In the genomic region with DNA sequence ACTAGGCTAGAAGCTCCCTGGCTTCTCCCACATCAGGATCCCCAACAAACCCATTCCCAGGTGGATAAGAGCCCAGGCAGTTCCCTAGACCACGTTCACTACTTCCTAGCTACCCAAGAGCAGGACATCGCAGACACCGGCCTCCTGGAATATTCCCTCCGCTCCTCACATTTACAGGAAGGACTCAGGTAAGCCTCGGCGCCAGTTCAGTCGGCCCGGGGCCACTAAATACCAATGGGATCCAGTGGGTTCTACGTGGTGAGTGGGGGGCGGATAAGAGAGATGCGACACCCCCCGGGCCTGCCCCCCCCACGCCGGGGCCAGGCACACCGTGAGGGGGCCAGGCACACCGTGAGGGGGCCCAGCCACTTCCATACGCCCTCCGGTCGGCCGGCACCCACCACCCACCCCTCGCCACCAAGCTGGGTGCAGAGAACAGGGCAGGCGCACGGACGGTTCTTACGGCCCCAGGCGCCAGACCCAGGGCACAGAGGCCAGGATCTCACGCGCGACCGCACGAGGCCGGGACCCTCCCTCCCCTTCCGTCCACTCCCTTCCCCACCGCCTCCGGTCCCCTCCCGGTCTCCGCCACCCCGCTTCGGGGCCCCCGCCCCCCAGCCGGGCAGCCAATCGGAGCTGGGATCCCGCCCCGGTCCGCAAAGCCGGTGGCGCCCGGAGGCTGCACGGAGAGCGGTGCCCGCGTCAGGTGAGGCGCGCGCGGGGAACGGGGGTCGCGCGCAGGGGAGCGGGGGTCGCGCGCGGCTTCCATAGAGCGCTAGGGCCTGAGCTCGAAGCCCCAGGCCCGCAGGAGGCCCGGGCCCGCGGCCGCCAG, we compare ENCODE assay signal across 8 cellular contexts. TPM values are rescaled to one million over a fixed set of nuclear protein-coding genes. Genes with fewer than 3 reads are reported as not detected.
DNase-seq lines count a peak whose midpoint lies in the region; ATAC-seq lines count a peak whose summit lies in the region.

A gene with protein sequence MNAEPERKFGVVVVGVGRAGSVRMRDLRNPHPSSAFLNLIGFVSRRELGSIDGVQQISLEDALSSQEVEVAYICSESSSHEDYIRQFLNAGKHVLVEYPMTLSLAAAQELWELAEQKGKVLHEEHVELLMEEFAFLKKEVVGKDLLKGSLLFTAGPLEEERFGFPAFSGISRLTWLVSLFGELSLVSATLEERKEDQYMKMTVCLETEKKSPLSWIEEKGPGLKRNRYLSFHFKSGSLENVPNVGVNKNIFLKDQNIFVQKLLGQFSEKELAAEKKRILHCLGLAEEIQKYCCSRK (plus strand): TSS at position 652 of the 832 bp plus-strand sequence. CDS start 12,479 bp downstream, outside the sequence.

- DNase-seq in NCI-H446 (lab: John Stamatoyannopoulos, UW) (peak; percentile 13 to 53), NCI-H446 treated with DMSO at 0.1 percent for 48 hours (lab: John Stamatoyannopoulos, UW) (no peak), NCI-H82 treated with DMSO at 0.1 percent for 48 hours (lab: John Stamatoyannopoulos, UW; ENCODE audit: unreplicated experiment) (peak; percentile 14), activated T-cell treated with anti-CD3 and anti-CD28 coated beads for 48 hours (ENCODE audit: low read depth) (peak; percentile 50)
- DNase-seq in stimulated activated CD8-positive, alpha-beta memory T cell treated with anti-CD3 and anti-CD28 coated beads, Interleukin-7, amount 100 ng/mL, for 4 hours (ENCODE audit: low read depth in 2 of 2): peak; percentile 38 to 62

- H3K36me3 ChIP-seq in esophagus (ENCODE audit: control insufficient read depth in 2 of 2, insufficient read depth in 2 of 2, low read length in 1 of 2): peaks cover 0 to 2% of the 10 kb centered on the region in 2 donors
- no peaks in the 10 kb centered on the region for H3K36me3 ChIP-seq in muscle layer of duodenum (ENCODE audit: control insufficient read depth in 1 of 2, insufficient read depth in 2 of 2, low read length in 2 of 2)

- peak; percentile 67 for ATAC-seq in HG02840 (IDR thresholded peaks at IDR 0.05; ENCODE audit: low FRiP score, unreplicated experiment)

- H3K27ac ChIP-seq in esophagus (ENCODE audit: low read depth in 2 of 2, low read length in 1 of 2): peak within 1 kb of the TSS; percentile 62 to 70
- H3K27ac ChIP-seq in muscle layer of duodenum (ENCODE audit: low read length): peak within 1 kb of the TSS; percentile 57

- WGBS in esophagus, 2 donors: 2 to 3% methylated on average over 58 to 72 of the region's 72 CpGs

- H3K4me3 ChIP-seq in esophagus (ENCODE audit: low read depth in 1 of 2, low read length in 2 of 2) (peak within 1 kb of the TSS; percentile 72 to 87), muscle layer of duodenum (ENCODE audit: low read depth in 1 of 2, low read length in 2 of 2) (peak within 1 kb of the TSS; percentile 67 to 85)

- H3K9me3 ChIP-seq in esophagus (ENCODE audit: control insufficient read depth in 2 of 2, insufficient read depth in 1 of 2, low read depth in 1 of 2, low read length in 1 of 2) (no peaks in the 10 kb centered on the region), muscle layer of duodenum (ENCODE audit: control insufficient read depth in 1 of 2, low read length in 2 of 2) (no peaks in the 10 kb centered on the region)

- no peaks in the 10 kb centered on the region for H3K27me3 ChIP-seq in esophagus (ENCODE audit: control insufficient read depth in 1 of 2, insufficient read depth in 2 of 2, low read length in 2 of 2)
- H3K27me3 ChIP-seq in muscle layer of duodenum (ENCODE audit: low read depth, low read length): no peaks in the 10 kb centered on the region

- H3K4me1 ChIP-seq in esophagus (ENCODE audit: control insufficient read depth in 2 of 2, insufficient read depth in 2 of 2, low read length in 1 of 2) (peaks cover 5 to 15% of the 10 kb centered on the region in 2 donors), muscle layer of duodenum (ENCODE audit: control insufficient read depth in 1 of 2, insufficient read depth in 2 of 2, low read length in 2 of 2) (peaks cover 3 to 17% of the 10 kb centered on the region in 2 donors)

RNA-seq across cellular contexts. Expression of the gene that starts here (rescaled TPM):
- 10 to 100 TPM; 58.5 to 87.5 TPM for polyA plus RNA-seq in esophagus
